In genomic region chr15:96783746-96784145, GRCh38 we compare ENCODE assay signal across 31 cellular contexts.
A peak's percentile ranks its signal among the peaks of the same experiment; 100 is the strongest.
DNase-seq lines count a peak whose midpoint lies in the region; ATAC-seq and TF ChIP-seq lines count a peak whose summit lies in the region.
"Had no signal": no experiment of that assay in that cellular context is flagged by ENCODE, and none has a peak within 500 bp of the region (broad histone marks: within the 10 kb centered on the region; RNA-seq: fewer than 3 reads in every experiment).

No MANE protein-coding gene starts in this region.

- intact Hi-C loops in esophagus muscularis mucosa (cut with DNase I) = no loop called here
- intact Hi-C loops in right lobe of liver (cut with DNase I) = no loop called here

- peak overlapping the region; percentile 62 for H3K18ac ChIP-seq in neuronal stem cell (ENCODE audit: low read length)

- H3K9me3 ChIP-seq in esophagus muscularis mucosa (no peaks in the 10 kb centered on the region), neuronal stem cell (replicated peaks in 1 of 2; ENCODE audit: control insufficient read depth in 2 of 2, insufficient read depth in 1 of 2, low read depth in 1 of 2, low read length in 2 of 2) (no peaks in the 10 kb centered on the region), right lobe of liver (no peaks in the 10 kb centered on the region)
- H3K9me3 ChIP-seq: A549; BE2C; BLaER1; BLaER1 treated with 17β-estradiol and CSF1 and Interleukin-3, amounts not matched to agents 10 nM and 100 nM; Caco-2 had no signal

- H3K23ac ChIP-seq in neuronal stem cell (ENCODE audit: low read depth, low read length, poor library complexity) = no peak overlapping the region

- no peak overlapping the region for H2AFZ ChIP-seq in neuronal stem cell (ENCODE audit: low read length)

- no peak overlapping the region for H3K9ac ChIP-seq in neuronal stem cell (ENCODE audit: low read depth, low read length, poor library complexity)
- H3K9ac ChIP-seq: BLaER1; BLaER1 treated with 17β-estradiol and CSF1 and Interleukin-3, amounts not matched to agents 10 nM and 100 nM had no signal

- H4K91ac ChIP-seq in neuronal stem cell (ENCODE audit: low read depth, low read length, poor library complexity) = no peak overlapping the region

- no peak overlapping the region for H2BK5ac ChIP-seq in neuronal stem cell (ENCODE audit: low read length)

- H3K4ac ChIP-seq in neuronal stem cell (ENCODE audit: low read length) = no peak overlapping the region

- H2BK15ac ChIP-seq in neuronal stem cell (ENCODE audit: low read length) = no peak overlapping the region

- 90% methylated on average over 2 of the region's 3 CpGs for WGBS in esophagus muscularis mucosa
- no CpG with 5 or more reads among the region's 3 CpGs for WGBS in neuronal stem cell (ENCODE audit: extremely low coverage in 2 of 2, insufficient read length in 2 of 2, insufficient replicate concordance in 1 of 2), 2 donors
- no CpG with 5 or more reads among the region's 3 CpGs for WGBS in right lobe of liver (ENCODE audit: insufficient coverage, low coverage, low lambda C conversion rate, missing lambda C conversion rate)

- TF ChIP-seq EP300 in esophagus muscularis mucosa (IDR thresholded peaks at IDR 0.05) = no peak

- H3K27ac ChIP-seq in esophagus muscularis mucosa (replicated peaks in 1 of 4) (no peak overlapping the region), neuronal stem cell (replicated peaks; ENCODE audit: low read length) (no peak overlapping the region), right lobe of liver (no peak overlapping the region)
- H3K27ac ChIP-seq: 22Rv1; A549; BLaER1; BLaER1 treated with 17β-estradiol and CSF1 and Interleukin-3, amounts not matched to agents 10 nM and 100 nM; C4-2B had no signal

- H3K36me3 ChIP-seq in esophagus muscularis mucosa (no peaks in the 10 kb centered on the region), neuronal stem cell (replicated peaks in 1 of 2; ENCODE audit: control insufficient read depth in 2 of 2, insufficient read depth in 2 of 2, low read length in 2 of 2) (no peaks in the 10 kb centered on the region), right lobe of liver (no peaks in the 10 kb centered on the region)
- H3K36me3 ChIP-seq: BE2C; BLaER1; BLaER1 treated with 17β-estradiol and CSF1 and Interleukin-3, amounts not matched to agents 10 nM and 100 nM had no signal

- DNase-seq in esophagus muscularis mucosa (ENCODE audit: extremely low spot score) (peak; percentile 84), islet precursor cell (peak; percentile 32), neuronal stem cell (ENCODE audit: low spot score) (no peak), right lobe of liver (no peak)
- DNase-seq: 8988T; ACHN; AML-193; BE2C; C1 segment of cervical spinal cord; Caco-2; Calu3; CD4-positive, alpha-beta memory T cell; CD4-positive, alpha-beta T cell; CD4-positive, CD25-positive, alpha-beta regulatory T cell; CD8-positive, alpha-beta memory T cell; CD8-positive, alpha-beta T cell; COR-L47; DMS 273 treated with DMSO at 0.1 percent for 48 hours; DMS153; DMS53; DMS79; DMS79 treated with DMSO at 0.1 percent for 48 hours; DND-41; EL had no signal

- ATAC-seq in right lobe of liver (no peak), HG02642 (IDR thresholded peaks at IDR 0.05; ENCODE audit: poor library complexity, unreplicated experiment) (no peak), HG02588 (IDR thresholded peaks at IDR 0.05; ENCODE audit: unreplicated experiment) (no peak)
- ATAC-seq: A549; CD8-positive, alpha-beta T cell had no signal

- H2AK5ac ChIP-seq in neuronal stem cell (ENCODE audit: low read depth, low read length) = no peak overlapping the region

- H2BK120ac ChIP-seq in neuronal stem cell (ENCODE audit: low read depth, low read length) = no peak overlapping the region

- no peak overlapping the region for H4K8ac ChIP-seq in neuronal stem cell (ENCODE audit: low read depth, low read length)

- TF ChIP-seq CTCF in esophagus muscularis mucosa (IDR thresholded peaks at IDR 0.05) = no peak
- no peak for TF ChIP-seq CTCF in right lobe of liver (IDR thresholded peaks at IDR 0.05)

- H3K4me2 ChIP-seq in neuronal stem cell (ENCODE audit: insufficient read depth, low read length, poor library complexity, severe bottlenecking) = no peak overlapping the region
- H3K4me2 ChIP-seq: A549; BLaER1; BLaER1 treated with 17β-estradiol and CSF1 and Interleukin-3, amounts not matched to agents 10 nM and 100 nM had no signal

- no peak overlapping the region for H3K4me3 ChIP-seq in esophagus muscularis mucosa
- no peak overlapping the region for H3K4me3 ChIP-seq in neuronal stem cell (ENCODE audit: low read length in 2 of 2)
- H3K4me3 ChIP-seq in right lobe of liver = no peak overlapping the region
- H3K4me3 ChIP-seq: A549; BLaER1; BLaER1 treated with 17β-estradiol and CSF1 and Interleukin-3, amounts not matched to agents 10 nM and 100 nM had no signal

- H3K27me3 ChIP-seq in esophagus muscularis mucosa (no peaks in the 10 kb centered on the region), neuronal stem cell (ENCODE audit: control insufficient read depth in 3 of 3, insufficient read depth in 3 of 3, low read depth in 1 of 3, low read length in 3 of 3) (peaks cover 0 to 3% (median 0%) of the 10 kb centered on the region in 3 experiments), right lobe of liver (no peaks in the 10 kb centered on the region)
- H3K27me3 ChIP-seq: BE2C; BLaER1; BLaER1 treated with 17β-estradiol and CSF1 and Interleukin-3, amounts not matched to agents 10 nM and 100 nM had no signal

- no peaks in the 10 kb centered on the region for H3K4me1 ChIP-seq in esophagus muscularis mucosa
- peaks cover 0 to 3% of the 10 kb centered on the region in 2 donors for H3K4me1 ChIP-seq in neuronal stem cell (ENCODE audit: control insufficient read depth in 2 of 2, insufficient read depth in 1 of 2, low read depth in 1 of 2, low read length in 2 of 2)
- H3K4me1 ChIP-seq in right lobe of liver = no peaks in the 10 kb centered on the region
- H3K4me1 ChIP-seq: A549, BE2C, Caco-2 had no signal

- TF ChIP-seq POLR2A in esophagus muscularis mucosa (IDR thresholded peaks at IDR 0.05; ENCODE audit: low read depth) (no peak), right lobe of liver (IDR thresholded peaks at IDR 0.05) (no peak)

- no peak overlapping the region for H3K14ac ChIP-seq in neuronal stem cell (ENCODE audit: low read length)

- no peak overlapping the region for H2BK12ac ChIP-seq in neuronal stem cell (ENCODE audit: low read length)

- no peaks in the 10 kb centered on the region for H3K79me1 ChIP-seq in neuronal stem cell (ENCODE audit: low read depth, low read length)

Comparison
In these comparisons a context has a peak if more than half of its experiments do, and no peak if none do; other contexts are left out.
1. DNase-seq: peak in esophagus muscularis mucosa (single experiment) and islet precursor cell (single experiment); none in neuronal stem cell (single experiment) and right lobe of liver (0 of 3).